19 cellular contexts compared by ENCODE assay signal in the genomic region with DNA sequence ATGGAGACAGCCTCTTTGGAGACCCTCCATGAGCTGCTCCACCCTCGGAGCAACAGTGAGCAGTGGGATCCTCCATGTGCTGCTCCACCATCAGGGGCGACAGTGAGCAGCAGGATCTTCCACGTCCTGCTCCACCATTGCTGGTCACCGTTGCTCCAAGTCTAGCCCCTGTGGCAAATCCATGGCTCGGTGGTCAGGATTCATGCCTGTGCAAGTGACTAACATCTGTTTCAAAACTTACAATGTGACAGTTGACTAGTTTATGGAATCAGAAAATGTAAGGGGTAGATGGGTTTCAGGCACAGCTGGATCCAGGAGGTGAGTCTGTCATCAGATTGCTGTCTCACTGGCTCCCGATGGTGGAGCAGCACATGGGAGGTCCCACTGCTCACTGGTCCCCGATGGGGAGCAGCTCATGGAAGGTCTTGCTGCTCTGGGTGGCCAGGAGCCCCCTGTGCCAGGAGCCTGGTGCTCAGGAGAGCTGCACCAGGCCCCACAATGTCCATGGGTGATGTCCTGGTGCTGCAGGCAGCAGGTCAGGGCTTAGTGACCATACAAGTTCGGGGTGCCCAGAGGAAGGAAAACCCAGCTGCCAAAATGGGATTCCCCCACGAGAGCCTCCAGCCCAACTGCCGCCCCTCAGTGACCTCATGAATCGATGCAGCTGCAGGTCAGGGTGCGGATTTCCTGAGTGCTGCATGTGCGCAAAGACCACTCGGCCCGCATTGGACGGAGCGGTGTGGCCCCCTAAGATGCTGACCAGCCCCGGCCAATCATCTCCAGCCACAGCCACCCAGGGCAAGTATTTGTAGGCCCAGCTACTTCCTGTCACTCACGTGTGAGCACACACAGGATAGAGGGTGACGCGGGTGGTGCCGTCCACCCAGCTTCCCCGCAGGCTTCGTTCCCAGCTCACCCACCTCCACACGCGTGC.
DNase-seq lines count a peak whose midpoint lies in the region; ATAC-seq, FAIRE-seq and TF ChIP-seq lines count a peak whose summit lies in the region.
"Had no signal": no experiment of that assay in that cellular context is flagged by ENCODE, and none has a peak within 500 bp of the region (broad histone marks: within the 10 kb centered on the region; RNA-seq: fewer than 3 reads in every experiment).

No MANE protein-coding gene starts in this region.

- POLR2A ChIA-PET in HepG2 (lab: Yijun Ruan, JAX), result interaction anchor here (0.8 to 2.1 kb wide), 15 partner anchors 10 to 329 kb away, joined by 3 to 23 read pairs (median 4); a partner anchor contains a TSS

- TF ChIP-seq EP300 in HepG2 (IDR thresholded peaks at IDR 0.05; ENCODE audit: low read depth in 2 of 2, low read length in 2 of 2) (no peak), HepG2 (CRISPR knock-in tag; IDR thresholded peaks at IDR 0.05; ENCODE audit: borderline replicate concordance) (no peak)

- H3K36me3 ChIP-seq in HepG2 (replicated peaks in 1 of 2; ENCODE audit: control insufficient read depth in 1 of 2, insufficient read depth in 2 of 2, low read length in 2 of 2), result no peaks in the 10 kb centered on the region
- H3K36me3 ChIP-seq in right lobe of liver, result no peaks in the 10 kb centered on the region
- no peaks in the 10 kb centered on the region for H3K36me3 ChIP-seq in mammary epithelial cell (ENCODE audit: insufficient read depth, low read length)
- H3K36me3 ChIP-seq in neural progenitor cell, result no peaks in the 10 kb centered on the region
- H3K36me3 ChIP-seq: neutrophil, SJCRH30 had no signal

- H3K9me3 ChIP-seq in HepG2 (ENCODE audit: low read length) (peaks cover 1% of the 10 kb centered on the region; the same call in 1 of the 2 replicates), right lobe of liver (no peaks in the 10 kb centered on the region), mammary epithelial cell (replicated peaks; ENCODE audit: insufficient read depth, low read length) (peaks cover 5% of the 10 kb centered on the region), neural progenitor cell (ENCODE audit: low read depth) (no peaks in the 10 kb centered on the region)
- H3K9me3 ChIP-seq: neutrophil, SJCRH30 had no signal

- TF ChIP-seq CTCF in HepG2 (CRISPR knock-in tag; IDR thresholded peaks at IDR 0.05) (peak; percentile 43; the same call in 1 of the 2 replicates), right lobe of liver (IDR thresholded peaks at IDR 0.05) (no peak), mammary epithelial cell (conservative IDR thresholded peaks at IDR 0.05 in 1 of 2, IDR thresholded peaks at IDR 0.05 in 1 of 2; ENCODE audit: extremely low read depth in 1 of 2, insufficient read depth in 1 of 2, low read depth in 1 of 2, low read length in 2 of 2) (no peak), neural progenitor cell (IDR thresholded peaks at IDR 0.05) (no peak)

- no peak for TF ChIP-seq RAD21 in HepG2 (CRISPR knock-in tag; IDR thresholded peaks at IDR 0.05)

- H3K27ac ChIP-seq in HepG2 (ENCODE audit: extremely low read length, insufficient read depth, low read length), result peak overlapping the region; percentile 86
- no peak overlapping the region for H3K27ac ChIP-seq in right lobe of liver
- no peak overlapping the region for H3K27ac ChIP-seq in mammary epithelial cell (ENCODE audit: insufficient read depth, low read depth, low read length)
- no peak overlapping the region for H3K27ac ChIP-seq in neural progenitor cell
- H3K27ac ChIP-seq: neutrophil, SJCRH30 had no signal

- H3K79me2 ChIP-seq in HepG2 (ENCODE audit: insufficient read depth, low read length) (peaks cover 9% of the 10 kb centered on the region), mammary epithelial cell (ENCODE audit: insufficient read depth, low read length) (peaks cover 8% of the 10 kb centered on the region), neural progenitor cell (ENCODE audit: low read depth) (no peaks in the 10 kb centered on the region)

- intact Hi-C loops in HepG2 (cut with micrococcal nuclease; ENCODE audit: unreplicated experiment), result no loop called here
- intact Hi-C loops in right lobe of liver (cut with DNase I), result no loop called here
- intact Hi-C loops in mammary epithelial cell (cut with micrococcal nuclease), result loop anchor here (1.0 kb wide), 1 partner anchor 177 kb away; no protein-coding TSS in a partner anchor

- H2AFZ ChIP-seq in HepG2 (ENCODE audit: low read length), result peak overlapping the region; percentile 82
- peak overlapping the region; percentile 85 for H2AFZ ChIP-seq in mammary epithelial cell (ENCODE audit: low read depth, low read length)
- H2AFZ ChIP-seq in neural progenitor cell (replicated peaks), result no peak overlapping the region

- in situ Hi-C loops in HepG2 (cut with HindIII; ENCODE audit: extremely low pct_ligation_motif_present, low pct_unique_long_range_greater_than_20kb) (no loop called here), mammary epithelial cell (cut with MboI; ENCODE audit: low sequenced_read_pairs in 2 of 2) (no loop called here)

- H3K4me3 ChIP-seq in HepG2 (replicated peaks in 1 of 3; ENCODE audit: insufficient read depth in 1 of 3, low read depth in 2 of 3, low read length in 3 of 3) (peak overlapping the region in 2 of 3 experiments; percentile 49 to 69; a peak in 4 of 6 replicates), right lobe of liver (no peak overlapping the region), mammary epithelial cell (replicated peaks in 1 of 3; ENCODE audit: insufficient read depth in 1 of 3, low read depth in 2 of 3, low read length in 3 of 3) (no peak overlapping the region), neural progenitor cell (no peak overlapping the region)
- H3K4me3 ChIP-seq: SJCRH30 had no signal

- H4K20me1 ChIP-seq in HepG2 (ENCODE audit: insufficient read depth, low read length) (no peaks in the 10 kb centered on the region), mammary epithelial cell (ENCODE audit: insufficient read depth, low read length) (no peaks in the 10 kb centered on the region), neural progenitor cell (ENCODE audit: low read depth) (no peaks in the 10 kb centered on the region)

- H3K27me3 ChIP-seq in HepG2 (ENCODE audit: control insufficient read depth in 1 of 2, insufficient read depth in 2 of 2, low read length in 2 of 2) (no peaks in the 10 kb centered on the region; a peak in 1 of 5 replicates), right lobe of liver (no peaks in the 10 kb centered on the region), mammary epithelial cell (ENCODE audit: insufficient read depth, low read length) (no peaks in the 10 kb centered on the region), neural progenitor cell (no peaks in the 10 kb centered on the region)
- H3K27me3 ChIP-seq: neutrophil, SJCRH30 had no signal

- H3K4me1 ChIP-seq in HepG2 (ENCODE audit: insufficient read depth, low read length) (peaks cover 69% of the 10 kb centered on the region), right lobe of liver (no peaks in the 10 kb centered on the region), mammary epithelial cell (ENCODE audit: insufficient read depth, low read length) (peaks cover 21% of the 10 kb centered on the region), neural progenitor cell (peaks cover 6% of the 10 kb centered on the region)

- TF ChIP-seq POLR2A in HepG2 (IDR thresholded peaks at IDR 0.05; ENCODE audit: insufficient read depth in 1 of 2, low read depth in 2 of 2, low read length in 2 of 2) (no peak), right lobe of liver (IDR thresholded peaks at IDR 0.05) (no peak)

- H3F3A ChIP-seq in neural progenitor cell (ENCODE audit: low read depth), result no peaks in the 10 kb centered on the region

- BruUV-seq in HepG2 (replicated peaks; lab: Mats Ljungman, UMichigan) (no TSS peak), mammary epithelial cell (replicated peaks; lab: Mats Ljungman, UMichigan) (no TSS peak)

- peaks cover 7% of the 10 kb centered on the region for H3K9me3 Mint-ChIP-seq in neural progenitor cell

- H3K27ac Mint-ChIP-seq in neural progenitor cell, result peak overlapping the region; percentile 85
- H3K27ac Mint-ChIP-seq: activated CD4-positive, alpha-beta T cell treated with anti-CD3 and anti-CD28 coated beads for 36 hours; activated naive CD8-positive, alpha-beta T cell treated with anti-CD3 and anti-CD28 coated beads, Interleukin-2, amount 10 ng/mL, durations not matched to agents 7 days and 5 days had no signal

- H3K27me3 Mint-ChIP-seq in neural progenitor cell (ENCODE audit: insufficient read depth, low read depth), result peaks cover 15% of the 10 kb centered on the region
- H3K27me3 Mint-ChIP-seq: activated naive CD8-positive, alpha-beta T cell treated with anti-CD3 and anti-CD28 coated beads, Interleukin-2, amount 10 ng/mL, durations not matched to agents 7 days and 5 days had no signal

- H3K4me2 ChIP-seq in HepG2 (ENCODE audit: low read depth, low read length), result peak overlapping the region; percentile 77
- H3K4me2 ChIP-seq in mammary epithelial cell (ENCODE audit: insufficient read depth, low read depth, low read length), result no peak overlapping the region
- no peak overlapping the region for H3K4me2 ChIP-seq in neural progenitor cell

- DNase-seq in HepG2 (ENCODE audit: low spot score), result no peak
- no peak for DNase-seq in right lobe of liver
- DNase-seq in mammary epithelial cell, result no peak
- DNase-seq in neural progenitor cell (ENCODE audit: low spot score), result no peak
- DNase-seq in activated CD4-positive, alpha-beta T cell treated with anti-CD3 and anti-CD28 coated beads, Interleukin-2, amount 50 U/mL, for 4 hours, result no peak
- no peak for DNase-seq in RCC 7860 (ENCODE audit: low spot score)
- DNase-seq: activated CD4-positive, alpha-beta T cell treated with anti-CD3 and anti-CD28 coated beads for 36 hours; activated naive CD8-positive, alpha-beta T cell treated with anti-CD3 and anti-CD28 coated beads, Interleukin-2, amount 10 ng/mL, durations not matched to agents 7 days and 5 days; activated T-cell treated with anti-CD3 and anti-CD28 coated beads, Interleukin-2, amount 50 U/mL, for 1 hour; hippocampal formation; midbrain; MV-4-11; NCI-H1930; NCI-H446 treated with DMSO at 0.1 percent for 48 hours; SJCRH30; stimulated activated CD4-positive, alpha-beta T cell treated with anti-CD3 and anti-CD28 coated beads, Interleukin-4, amount 100 ng/mL, for 24 hours had no signal

- dilution Hi-C loops in mammary epithelial cell (cut with HindIII; ENCODE audit: low sequenced_read_pairs), result no loop called here

- FAIRE-seq in HepG2 (lab: Jason Lieb, UNC), result no peak
- no peak for FAIRE-seq in RCC 7860 (lab: Jason Lieb, UNC)

- CTCF ChIA-PET in HepG2 (lab: Yijun Ruan, JAX; ENCODE audit: low intra/inter-chr PET ratio, low total read pairs) (no interaction called here), mammary epithelial cell (lab: Charles Lee; ENCODE audit: low non-redundant PET) (no interaction called here)

- 90% methylated on average over 23 of the region's 26 CpGs for WGBS in HepG2 (ENCODE audit: low lambda C conversion rate)
- WGBS in right lobe of liver (ENCODE audit: insufficient coverage, low coverage, low lambda C conversion rate, missing lambda C conversion rate), result 60% methylated on average over 1 of the region's 26 CpGs
- WGBS in mammary epithelial cell (ENCODE audit: low coverage, missing lambda C conversion rate), result 97% methylated on average over 22 of the region's 26 CpGs

- no peak overlapping the region for H3K4me3 Mint-ChIP-seq in neural progenitor cell
- H3K4me3 Mint-ChIP-seq: activated CD4-positive, alpha-beta T cell treated with anti-CD3 and anti-CD28 coated beads for 36 hours; activated naive CD8-positive, alpha-beta T cell treated with anti-CD3 and anti-CD28 coated beads, Interleukin-2, amount 10 ng/mL, durations not matched to agents 7 days and 5 days had no signal

- H3K4me1 Mint-ChIP-seq in neural progenitor cell, result peaks cover 23% of the 10 kb centered on the region
- H3K4me1 Mint-ChIP-seq: activated CD4-positive, alpha-beta T cell treated with anti-CD3 and anti-CD28 coated beads for 36 hours; activated naive CD8-positive, alpha-beta T cell treated with anti-CD3 and anti-CD28 coated beads, Interleukin-2, amount 10 ng/mL, durations not matched to agents 7 days and 5 days had no signal

- no peak; the same call in 1 of the 3 replicates for ATAC-seq in HepG2
- ATAC-seq in right lobe of liver, result no peak
- ATAC-seq in HG03280 (IDR thresholded peaks at IDR 0.05; ENCODE audit: unreplicated experiment), result no peak
- no peak for ATAC-seq in HG02623 (IDR thresholded peaks at IDR 0.05; ENCODE audit: unreplicated experiment)
- ATAC-seq: activated CD4-positive, alpha-beta T cell treated with anti-CD3 and anti-CD28 coated beads for 36 hours had no signal

- H3K36me3 Mint-ChIP-seq in neural progenitor cell, result no peaks in the 10 kb centered on the region
- H3K36me3 Mint-ChIP-seq: activated naive CD8-positive, alpha-beta T cell treated with anti-CD3 and anti-CD28 coated beads, Interleukin-2, amount 10 ng/mL, durations not matched to agents 7 days and 5 days had no signal

- H3K9ac ChIP-seq in HepG2 (ENCODE audit: insufficient read depth, low read depth, low read length), result peak overlapping the region; percentile 73
- H3K9ac ChIP-seq in mammary epithelial cell (ENCODE audit: insufficient read depth, low read length), result no peak overlapping the region
- no peak overlapping the region for H3K9ac ChIP-seq in neural progenitor cell

Comparison
In these comparisons a context has a peak if more than half of its experiments do, and no peak if none do; other contexts are left out.
1. H3K4me3 ChIP-seq: peak in HepG2 (2 of 3); none in right lobe of liver (0 of 3), mammary epithelial cell (0 of 3) and neural progenitor cell (single experiment).